9 cellular contexts compared by ENCODE assay signal in genomic region chr12:116171549-116171948, GRCh38.
DNase-seq lines count a peak whose midpoint lies in the region; ATAC-seq and TF ChIP-seq lines count a peak whose summit lies in the region.
"Had no signal": no experiment of that assay in that cellular context is flagged by ENCODE, and none has a peak within 500 bp of the region (broad histone marks: within the 10 kb centered on the region; RNA-seq: fewer than 3 reads in every experiment).

No MANE protein-coding gene starts in this region.

- no peak for DNase-seq in CD4-positive, alpha-beta T cell
- no peak for DNase-seq in HFFc6
- DNase-seq in activated naive CD8-positive, alpha-beta T cell treated with anti-CD3 and anti-CD28 coated beads, Interleukin-2, amount 50 U/mL, for 24 hours = no peak
- peak; percentile 27 to 61 for DNase-seq in lung microvascular endothelial cell (ENCODE audit: low read depth in 2 of 2)
- no peak for DNase-seq in body of pancreas
- no peak for DNase-seq in stimulated activated CD4-positive, alpha-beta T cell treated with anti-CD3 and anti-CD28 coated beads, Interleukin-4, amount 100 ng/mL, for 4 hours
- no peak for DNase-seq in hippocampal formation (lab: John Stamatoyannopoulos, UW)

- no peak overlapping the region for H3K4me3 Mint-ChIP-seq in CD4-positive, alpha-beta T cell
- peak overlapping the region; percentile 6; the same call in 1 of the 2 replicates for H3K4me3 Mint-ChIP-seq in HFFc6
- H3K4me3 Mint-ChIP-seq in activated naive CD8-positive, alpha-beta T cell treated with anti-CD3 and anti-CD28 coated beads, Interleukin-2, amount 50 U/mL, for 24 hours = peak overlapping the region; percentile 78

- no peaks in the 10 kb centered on the region for H3K27me3 ChIP-seq in CD4-positive, alpha-beta T cell (ENCODE audit: control insufficient read depth, insufficient read depth, low read length)
- H3K27me3 ChIP-seq in body of pancreas = no peaks in the 10 kb centered on the region

- H3K36me3 ChIP-seq in body of pancreas (replicated peaks in 1 of 2; ENCODE audit: insufficient read depth in 1 of 2, low read depth in 2 of 2) = no peaks in the 10 kb centered on the region

- CTCF ChIA-PET in CD4-positive, alpha-beta T cell (lab: Charles Lee) = interaction anchor here (0.6 to 1.5 kb wide), 4 partner anchors 24 to 105 kb away, joined by 3 read pairs; no protein-coding TSS in a partner anchor

- no peaks in the 10 kb centered on the region for H3K9me3 Mint-ChIP-seq in CD4-positive, alpha-beta T cell
- H3K9me3 Mint-ChIP-seq in HFFc6 = no peaks in the 10 kb centered on the region
- H3K9me3 Mint-ChIP-seq in activated naive CD8-positive, alpha-beta T cell treated with anti-CD3 and anti-CD28 coated beads, Interleukin-2, amount 50 U/mL, for 24 hours = no peaks in the 10 kb centered on the region

- H3K27me3 Mint-ChIP-seq in CD4-positive, alpha-beta T cell = no peaks in the 10 kb centered on the region
- peaks cover 3% of the 10 kb centered on the region; the same call in 1 of the 2 replicates for H3K27me3 Mint-ChIP-seq in HFFc6 (ENCODE audit: insufficient read depth)
- H3K27me3 Mint-ChIP-seq in activated naive CD8-positive, alpha-beta T cell treated with anti-CD3 and anti-CD28 coated beads, Interleukin-2, amount 50 U/mL, for 24 hours = no peaks in the 10 kb centered on the region

- no peaks in the 10 kb centered on the region for H3K36me3 Mint-ChIP-seq in CD4-positive, alpha-beta T cell (ENCODE audit: low read depth)
- no peaks in the 10 kb centered on the region for H3K36me3 Mint-ChIP-seq in HFFc6 (ENCODE audit: low read depth)
- H3K36me3 Mint-ChIP-seq in activated naive CD8-positive, alpha-beta T cell treated with anti-CD3 and anti-CD28 coated beads, Interleukin-2, amount 50 U/mL, for 24 hours (ENCODE audit: low read depth) = peaks cover 2% of the 10 kb centered on the region

- intact Hi-C loops in CD4-positive, alpha-beta T cell (cut with DNase I, micrococcal nuclease) = no loop called here
- intact Hi-C loops in body of pancreas (cut with DNase I) = no loop called here

- no peaks in the 10 kb centered on the region for H3K9me3 ChIP-seq in CD4-positive, alpha-beta T cell (ENCODE audit: control insufficient read depth, low read length)
- no peaks in the 10 kb centered on the region for H3K9me3 ChIP-seq in body of pancreas

- POLR2A ChIA-PET in CD4-positive, alpha-beta T cell (lab: Charles Lee) = interaction anchor here (0.6 to 1.2 kb wide), 3 partner anchors 9 to 65 kb away, joined by 3 read pairs; no protein-coding TSS in a partner anchor

- no peak overlapping the region for H3K4me3 ChIP-seq in body of pancreas
- H3K4me3 ChIP-seq: skin epidermis had no signal

- peaks cover 69% of the 10 kb centered on the region for H3K4me1 Mint-ChIP-seq in CD4-positive, alpha-beta T cell (ENCODE audit: low read depth)
- H3K4me1 Mint-ChIP-seq in HFFc6 (ENCODE audit: low read depth) = peaks cover 51% of the 10 kb centered on the region
- peaks cover 57% of the 10 kb centered on the region for H3K4me1 Mint-ChIP-seq in activated naive CD8-positive, alpha-beta T cell treated with anti-CD3 and anti-CD28 coated beads, Interleukin-2, amount 50 U/mL, for 24 hours

- peaks cover 18% of the 10 kb centered on the region for H3K4me1 ChIP-seq in body of pancreas

- no peak for ATAC-seq in CD4-positive, alpha-beta T cell (ENCODE audit: poor library complexity)
- no peak for ATAC-seq in activated naive CD8-positive, alpha-beta T cell treated with anti-CD3 and anti-CD28 coated beads, Interleukin-2, amount 50 U/mL, for 24 hours
- ATAC-seq in body of pancreas = no peak
- ATAC-seq in GM18502 (IDR thresholded peaks at IDR 0.05; ENCODE audit: poor library complexity, unreplicated experiment) = no peak

- WGBS in body of pancreas, 2 donors = 66 to 69% methylated on average over 3 of the region's 3 CpGs

- no peak for TF ChIP-seq CTCF in CD4-positive, alpha-beta T cell (IDR thresholded peaks at IDR 0.05)
- TF ChIP-seq CTCF in HFFc6 (IDR thresholded peaks at IDR 0.05) (no peak), body of pancreas (IDR thresholded peaks at IDR 0.05) (no peak)

- no peak for TF ChIP-seq POLR2A in body of pancreas (IDR thresholded peaks at IDR 0.05)

- peak overlapping the region; percentile 48 for H3K27ac Mint-ChIP-seq in CD4-positive, alpha-beta T cell
- peak overlapping the region; percentile 24 for H3K27ac Mint-ChIP-seq in HFFc6
- peak overlapping the region; percentile 92 for H3K27ac Mint-ChIP-seq in activated naive CD8-positive, alpha-beta T cell treated with anti-CD3 and anti-CD28 coated beads, Interleukin-2, amount 50 U/mL, for 24 hours

- H3K27ac ChIP-seq in CD4-positive, alpha-beta T cell (ENCODE audit: low read depth, low read length) = no peak overlapping the region
- H3K27ac ChIP-seq in body of pancreas = no peak overlapping the region
- H3K27ac ChIP-seq: skin epidermis had no signal

Comparison
In these comparisons a context has a peak if more than half of its experiments do, and no peak if none do; other contexts are left out.
1. DNase-seq: peak in lung microvascular endothelial cell (2 of 2); none in CD4-positive, alpha-beta T cell (0 of 10), HFFc6 (single experiment), activated naive CD8-positive, alpha-beta T cell treated with anti-CD3 and anti-CD28 coated beads, Interleukin-2, amount 50 U/mL, for 24 hours (single experiment), body of pancreas (0 of 4), stimulated activated CD4-positive, alpha-beta T cell treated with anti-CD3 and anti-CD28 coated beads, Interleukin-4, amount 100 ng/mL, for 4 hours (0 of 2) and hippocampal formation (0 of 2).
2. H3K27ac Mint-ChIP-seq: peak in every context shown above with its lines; median percentile 92 in activated naive CD8-positive, alpha-beta T cell treated with anti-CD3 and anti-CD28 coated beads, Interleukin-2, amount 50 U/mL, for 24 hours; 48 in CD4-positive, alpha-beta T cell; 24 in HFFc6.